In the genomic region with DNA sequence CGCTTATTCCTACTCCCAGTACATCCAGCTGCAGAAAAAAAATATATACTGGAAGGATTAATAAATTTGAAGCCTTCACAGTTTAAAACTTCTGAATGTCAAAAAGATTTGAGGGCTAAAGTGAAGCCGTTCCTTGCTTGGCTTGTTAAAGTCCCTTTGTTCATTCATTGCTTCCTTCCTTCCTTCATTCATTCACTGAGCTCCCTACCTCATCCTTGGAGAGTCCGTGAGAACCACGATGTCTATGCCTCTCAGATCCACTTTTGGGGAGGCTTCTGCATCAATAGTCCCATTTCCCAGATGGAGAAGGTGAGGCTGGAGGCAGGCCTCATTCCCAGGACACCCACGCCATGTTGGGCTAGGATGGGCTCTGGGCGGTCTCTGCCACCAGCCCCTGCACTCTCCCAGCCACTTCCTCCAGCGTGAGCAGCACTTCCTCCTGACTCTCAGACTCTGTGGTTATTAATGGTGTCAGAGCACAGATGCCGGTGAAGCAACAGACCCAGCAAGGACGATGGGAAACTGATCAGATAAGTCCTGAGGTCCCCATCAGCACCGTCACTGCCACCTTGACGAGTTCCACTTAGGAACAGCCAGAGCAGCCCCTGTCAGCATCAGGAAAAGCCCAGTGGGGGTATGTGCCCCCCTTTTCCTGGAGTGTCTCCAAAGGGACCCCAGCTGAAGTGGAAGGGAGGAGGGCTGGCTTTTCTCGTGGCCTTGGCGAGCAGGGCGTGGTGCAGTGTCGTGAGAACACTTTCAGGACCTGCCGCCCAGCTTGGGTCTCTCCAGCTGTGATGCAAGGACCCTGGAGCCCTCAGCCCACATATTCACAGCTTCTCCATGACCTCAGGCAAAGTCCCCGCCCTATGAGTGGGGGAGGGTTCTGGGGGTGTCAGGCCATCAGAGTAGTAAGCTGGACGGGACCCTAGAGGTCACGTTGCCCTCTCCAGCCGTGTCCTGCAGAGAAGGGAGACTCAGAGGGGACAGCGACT, we compare ENCODE assay signal across 8 cellular contexts.
DNase-seq lines count a peak whose midpoint lies in the region; ATAC-seq and TF ChIP-seq lines count a peak whose summit lies in the region.

No MANE protein-coding gene starts in this region.

- H3K27ac ChIP-seq in KOPT-K1 (ENCODE audit: low read depth, low read length, poor library complexity, severe bottlenecking) (peak overlapping the region; percentile 25), neutrophil (peak overlapping the region; percentile 92)

- peaks cover 12 to 49% of the 10 kb centered on the region in 2 experiments for H3K4me1 ChIP-seq in neutrophil (ENCODE audit: control insufficient read depth in 1 of 2, insufficient read depth in 1 of 2, low read depth in 1 of 2, low read length in 1 of 2)

- no peaks in the 10 kb centered on the region for H3K27me3 ChIP-seq in neutrophil

- H3K36me3 ChIP-seq in KOPT-K1 (ENCODE audit: insufficient read depth, low read length) = no peaks in the 10 kb centered on the region
- H3K36me3 ChIP-seq in neutrophil = no peaks in the 10 kb centered on the region

- ATAC-seq in HG03159 (IDR thresholded peaks at IDR 0.05; ENCODE audit: unreplicated experiment) = no peak

- H3K4me3 ChIP-seq in neutrophil (ENCODE audit: low read depth in 1 of 2, low read length in 1 of 2) = peak overlapping the region in 1 of 2 experiments; percentile 45

- DNase-seq in stimulated activated CD4-positive, alpha-beta T cell treated with anti-CD3 and anti-CD28 coated beads, Interleukin-4, amount 100 ng/mL, for 24 hours = peak; percentile 52
- DNase-seq in stimulated activated CD4-positive, alpha-beta T cell treated with anti-CD3 and anti-CD28 coated beads, Interleukin-1b, Interleukin-23, amount 100 ng/mL, for 48 hours = no peak
- DNase-seq in activated effector memory CD4-positive, alpha-beta T cell treated with anti-CD3 and anti-CD28 coated beads, Interleukin-2, amount 50 U/mL, for 16 hours = peak; percentile 80
- DNase-seq in cerebellar nuclear complex (lab: John Stamatoyannopoulos, UW) (no peak), D341Med (ENCODE audit: low spot score) (no peak)

- TF ChIP-seq CTCF in neutrophil (IDR thresholded peaks at IDR 0.05) = no peak

- H3K9me3 ChIP-seq in KOPT-K1 (ENCODE audit: insufficient read depth, low read length, poor library complexity, severe bottlenecking) (no peaks in the 10 kb centered on the region), neutrophil (no peaks in the 10 kb centered on the region)

Comparison
In these comparisons a context has a peak if more than half of its experiments do, and no peak if none do; other contexts are left out.
1. DNase-seq: peak in stimulated activated CD4-positive, alpha-beta T cell treated with anti-CD3 and anti-CD28 coated beads, Interleukin-4, amount 100 ng/mL, for 24 hours (single experiment) and activated effector memory CD4-positive, alpha-beta T cell treated with anti-CD3 and anti-CD28 coated beads, Interleukin-2, amount 50 U/mL, for 16 hours (single experiment); none in stimulated activated CD4-positive, alpha-beta T cell treated with anti-CD3 and anti-CD28 coated beads, Interleukin-1b, Interleukin-23, amount 100 ng/mL, for 48 hours (single experiment), cerebellar nuclear complex (0 of 2) and D341Med (single experiment).